ENCODE assay signal across 18 cellular contexts in the genomic region with DNA sequence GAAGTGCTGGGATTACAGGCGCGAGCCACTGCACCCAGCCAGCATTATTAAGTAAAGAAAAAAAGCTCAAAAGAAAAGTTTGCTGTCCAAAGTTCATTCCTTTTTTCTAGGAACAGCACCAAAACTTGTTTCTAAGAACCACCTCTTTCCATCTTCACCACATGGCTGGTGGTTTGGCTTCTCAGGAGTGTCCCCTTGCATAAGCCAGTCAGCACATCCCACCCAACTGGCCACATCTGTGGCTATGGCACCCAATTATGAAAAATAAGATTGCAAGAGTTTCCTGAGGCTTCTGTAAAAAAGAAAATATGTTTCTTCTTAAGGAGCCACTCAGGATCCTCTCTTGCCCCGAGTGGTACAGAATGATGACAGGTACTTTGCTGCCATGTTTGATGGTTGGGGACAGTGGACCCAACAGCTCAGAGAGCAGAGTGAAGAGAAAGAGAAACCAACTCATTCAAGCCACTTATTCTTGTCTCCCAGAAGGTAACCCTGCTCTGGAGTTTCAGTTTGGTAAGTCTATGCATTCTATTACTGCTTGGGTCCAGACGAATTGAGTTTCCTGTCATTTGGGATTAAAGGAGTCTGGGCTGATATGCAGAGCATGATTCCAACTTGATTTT.
"Had no signal": no experiment of that assay in that cellular context is flagged by ENCODE, and none has a peak within 500 bp of the region (broad histone marks: within the 10 kb centered on the region; RNA-seq: fewer than 3 reads in every experiment).

No MANE protein-coding gene starts in this region.

- H3K27ac ChIP-seq: lower lobe of right lung, neutrophil, pancreas, right lobe of liver, testis, tibial artery had no signal

- H3K27ac Mint-ChIP-seq: effector memory CD8-positive, alpha-beta T cell; naive thymus-derived CD8-positive, alpha-beta T cell; type B pancreatic cell had no signal

- H3K4me3 Mint-ChIP-seq: effector memory CD8-positive, alpha-beta T cell; naive thymus-derived CD8-positive, alpha-beta T cell; type B pancreatic cell had no signal

- H3K9me3 ChIP-seq: neutrophil, pancreas, right lobe of liver, testis, tibial artery had no signal

- H3K4me1 ChIP-seq: lower lobe of right lung, pancreas, right lobe of liver, testis, tibial artery had no signal

- DNase-seq: cortex of kidney; effector memory CD8-positive, alpha-beta T cell; erythroblast; head of caudate nucleus; left ventricle myocardium superior; lower lobe of right lung; naive thymus-derived CD8-positive, alpha-beta T cell; pancreas; right lobe of liver; small intestine; stimulated activated CD4-positive, alpha-beta T cell treated with anti-CD3 and anti-CD28 coated beads, Interleukin-15, amount 100 ng/mL, for 24 hours; stimulated activated CD4-positive, alpha-beta T cell treated with anti-CD3 and anti-CD28 coated beads, Interleukin-2, amount 100 ng/mL, for 48 hours; stimulated activated naive CD4-positive, alpha-beta T cell; substantia nigra; testis; tibial artery had no signal

- H3K27me3 ChIP-seq: pancreas, right lobe of liver, testis, tibial artery had no signal

- H3K36me3 Mint-ChIP-seq: naive thymus-derived CD8-positive, alpha-beta T cell; type B pancreatic cell had no signal

- H3K4me3 ChIP-seq: lower lobe of right lung, pancreas, right lobe of liver, testis, tibial artery had no signal

- H3K36me3 ChIP-seq: lower lobe of right lung, neutrophil, pancreas, right lobe of liver, tibial artery had no signal

- ATAC-seq: effector memory CD8-positive, alpha-beta T cell; left ventricle myocardium superior; lower lobe of right lung; naive thymus-derived CD8-positive, alpha-beta T cell; pancreas; right lobe of liver had no signal

- H3K9me3 Mint-ChIP-seq: effector memory CD8-positive, alpha-beta T cell; type B pancreatic cell had no signal
